12 cellular contexts compared by ENCODE assay signal in genomic region chr3:162719684-162720341, GRCh38.
DNase-seq lines count a peak whose midpoint lies in the region; ATAC-seq, FAIRE-seq and TF ChIP-seq lines count a peak whose summit lies in the region.
"Had no signal": no experiment of that assay in that cellular context is flagged by ENCODE, and none has a peak within 500 bp of the region (broad histone marks: within the 10 kb centered on the region; RNA-seq: fewer than 3 reads in every experiment).

No MANE protein-coding gene starts in this region.

- ATAC-seq in heart right ventricle, result no peak
- ATAC-seq: GM12878 had no signal

- TF ChIP-seq CTCF in fibroblast of lung (conservative IDR thresholded peaks at IDR 0.05 in 1 of 2, IDR thresholded peaks at IDR 0.05 in 1 of 2; ENCODE audit: low read depth in 1 of 2, low read length in 2 of 2) (no peak), heart right ventricle (IDR thresholded peaks at IDR 0.05) (no peak)

- no peak overlapping the region for H3K27ac Mint-ChIP-seq in activated CD4-positive, alpha-beta T cell treated with anti-CD3 and anti-CD28 coated beads, Interleukin-2, amount 10 ng/mL, durations not matched to agents 7 days and 5 days

- no peaks in the 10 kb centered on the region for H3K4me1 Mint-ChIP-seq in activated CD4-positive, alpha-beta T cell treated with anti-CD3 and anti-CD28 coated beads, Interleukin-2, amount 10 ng/mL, durations not matched to agents 7 days and 5 days

- no peaks in the 10 kb centered on the region for H3K9me3 Mint-ChIP-seq in activated CD4-positive, alpha-beta T cell treated with anti-CD3 and anti-CD28 coated beads, Interleukin-2, amount 10 ng/mL, durations not matched to agents 7 days and 5 days

- H3K27ac ChIP-seq in fibroblast of lung (ENCODE audit: insufficient read depth, low read length) (no peak overlapping the region), heart right ventricle (no peak overlapping the region)
- H3K27ac ChIP-seq: parathyroid adenoma, uterus had no signal

- no peaks in the 10 kb centered on the region for H4K20me1 ChIP-seq in fibroblast of lung (ENCODE audit: control insufficient read depth, extremely low read depth, insufficient read depth, low read length)

- intact Hi-C loops in heart right ventricle (cut with DNase I), result no loop called here

- POLR2A ChIA-PET in activated CD4-positive, alpha-beta T cell treated with anti-CD3 and anti-CD28 coated beads, Interleukin-2, amount 10 ng/mL, durations not matched to agents 7 days and 5 days (lab: Charles Lee), result no interaction called here

- no peaks in the 10 kb centered on the region for H3K36me3 Mint-ChIP-seq in activated CD4-positive, alpha-beta T cell treated with anti-CD3 and anti-CD28 coated beads, Interleukin-2, amount 10 ng/mL, durations not matched to agents 7 days and 5 days (ENCODE audit: low read depth)

- no peak overlapping the region for H3K9ac ChIP-seq in fibroblast of lung (ENCODE audit: insufficient read depth, low read length)
- H3K9ac ChIP-seq: parathyroid adenoma had no signal

- H2AFZ ChIP-seq in fibroblast of lung (ENCODE audit: low read length), result no peak overlapping the region
- H2AFZ ChIP-seq: parathyroid adenoma had no signal

- H3K4me1 ChIP-seq in fibroblast of lung (ENCODE audit: control insufficient read depth, extremely low read depth, insufficient read depth, low read length), result no peaks in the 10 kb centered on the region
- H3K4me1 ChIP-seq in heart right ventricle, result no peaks in the 10 kb centered on the region
- H3K4me1 ChIP-seq: BE2C, parathyroid adenoma, uterus had no signal

- H3K79me2 ChIP-seq in fibroblast of lung (ENCODE audit: control insufficient read depth, insufficient read depth, low read length), result no peaks in the 10 kb centered on the region
- H3K79me2 ChIP-seq: parathyroid adenoma had no signal

- H3K27me3 Mint-ChIP-seq in activated CD4-positive, alpha-beta T cell treated with anti-CD3 and anti-CD28 coated beads, Interleukin-2, amount 10 ng/mL, durations not matched to agents 7 days and 5 days, result no peaks in the 10 kb centered on the region

- DNase-seq in SIG-M5 treated with dmso at 0.1 percent for 504 hours (lab: John Stamatoyannopoulos, UW; ENCODE audit: unreplicated experiment) (peak; percentile 38), SIG-M5 (lab: John Stamatoyannopoulos, UW) (no peak), RCC 7860 (ENCODE audit: low spot score) (peak; percentile 96), fibroblast of lung (ENCODE audit: low read depth in 2 of 2) (peak; percentile 93 to 94), smooth muscle cell of the brain vasculature (ENCODE audit: low read depth, low spot score) (peak; percentile 87), heart right ventricle (no peak), NCI-H146 (lab: John Stamatoyannopoulos, UW) (no peak)
- no peak for DNase-seq in activated CD4-positive, alpha-beta T cell treated with anti-CD3 and anti-CD28 coated beads, Interleukin-2, amount 10 ng/mL, durations not matched to agents 7 days and 5 days
- DNase-seq: BE2C, uterus had no signal

- no peak overlapping the region for H3K4me2 ChIP-seq in fibroblast of lung (ENCODE audit: extremely low read depth, insufficient read depth, low read length)

- H3K27me3 ChIP-seq in fibroblast of lung (ENCODE audit: control insufficient read depth, insufficient read depth, low read length), result no peaks in the 10 kb centered on the region
- H3K27me3 ChIP-seq in heart right ventricle, result no peaks in the 10 kb centered on the region
- H3K27me3 ChIP-seq: BE2C, uterus had no signal

- peak; percentile 99 for FAIRE-seq in RCC 7860 (lab: Jason Lieb, UNC)
- FAIRE-seq: GM12878 had no signal

- H3K4me3 Mint-ChIP-seq in activated CD4-positive, alpha-beta T cell treated with anti-CD3 and anti-CD28 coated beads, Interleukin-2, amount 10 ng/mL, durations not matched to agents 7 days and 5 days, result no peak overlapping the region

- no peaks in the 10 kb centered on the region for H3K9me3 ChIP-seq in fibroblast of lung (ENCODE audit: control insufficient read depth, insufficient read depth, low read depth, low read length)
- no peaks in the 10 kb centered on the region for H3K9me3 ChIP-seq in heart right ventricle
- H3K9me3 ChIP-seq: BE2C, uterus had no signal

- CTCF ChIA-PET in activated CD4-positive, alpha-beta T cell treated with anti-CD3 and anti-CD28 coated beads, Interleukin-2, amount 10 ng/mL, durations not matched to agents 7 days and 5 days (lab: Charles Lee), result no interaction called here

- H3K4me3 ChIP-seq in fibroblast of lung (replicated peaks in 1 of 4; ENCODE audit: control extremely low read depth in 1 of 4, insufficient read depth in 1 of 4, low read depth in 3 of 4, low read length in 4 of 4) (no peak overlapping the region), heart right ventricle (no peak overlapping the region)
- H3K4me3 ChIP-seq: GM12878, uterus had no signal

- no peaks in the 10 kb centered on the region for H3K36me3 ChIP-seq in fibroblast of lung (ENCODE audit: control insufficient read depth, insufficient read depth, low read length)
- no peaks in the 10 kb centered on the region for H3K36me3 ChIP-seq in heart right ventricle
- H3K36me3 ChIP-seq: BE2C, uterus had no signal

Comparison
In these comparisons a context has a peak if more than half of its experiments do, and no peak if none do; other contexts are left out.
1. DNase-seq: peak in SIG-M5 treated with dmso at 0.1 percent for 504 hours (single experiment), RCC 7860 (single experiment), fibroblast of lung (2 of 2) and smooth muscle cell of the brain vasculature (single experiment); none in SIG-M5 (single experiment), activated CD4-positive, alpha-beta T cell treated with anti-CD3 and anti-CD28 coated beads, Interleukin-2, amount 10 ng/mL, durations not matched to agents 7 days and 5 days (single experiment), heart right ventricle (0 of 2) and NCI-H146 (single experiment).